23 cellular contexts compared by ENCODE assay signal in the genomic region with DNA sequence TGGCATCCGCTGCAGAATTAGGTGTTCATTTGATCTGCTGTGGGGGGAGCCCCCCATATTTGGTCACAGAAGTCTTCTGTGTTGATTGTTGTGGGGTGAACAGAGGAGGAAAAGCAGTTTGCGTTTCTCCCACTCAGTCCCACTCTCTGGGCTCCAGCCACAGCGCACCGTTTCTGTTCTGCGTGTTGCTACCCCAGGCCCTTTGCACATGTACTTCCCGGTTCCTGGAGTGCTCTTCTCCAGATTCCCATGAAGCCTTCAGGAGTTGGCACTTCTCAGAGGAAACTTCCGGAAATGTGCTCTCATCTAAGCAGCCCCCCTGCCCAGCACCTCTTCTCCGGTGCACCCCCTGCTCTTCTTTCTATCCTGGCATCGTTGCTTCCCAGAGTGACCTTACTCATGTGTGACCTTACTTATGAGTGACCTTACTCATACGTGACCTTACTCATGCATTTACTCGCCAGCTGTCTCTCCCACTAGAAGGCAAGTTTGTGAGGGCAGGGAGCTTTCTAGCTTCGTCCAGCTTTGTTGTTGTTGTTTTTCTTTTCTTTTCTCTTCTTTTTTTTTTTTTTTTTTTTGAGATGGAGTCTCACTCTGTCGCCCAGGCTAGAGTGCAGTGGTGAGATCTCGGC.
A peak's percentile ranks its signal among the peaks of the same experiment; 100 is the strongest.
DNase-seq lines count a peak whose midpoint lies in the region; ATAC-seq and TF ChIP-seq lines count a peak whose summit lies in the region.
"Had no signal": no experiment of that assay in that cellular context is flagged by ENCODE, and none has a peak within 500 bp of the region (broad histone marks: within the 10 kb centered on the region; RNA-seq: fewer than 3 reads in every experiment).

No MANE protein-coding gene starts in this region.

- no peak overlapping the region for H3K23ac ChIP-seq in mesenchymal stem cell (ENCODE audit: low read length in 2 of 2)

- H3K18ac ChIP-seq in mesenchymal stem cell (ENCODE audit: low read depth in 1 of 2, low read length in 2 of 2): peak overlapping the region; percentile 44 to 84

- peaks cover 7% of the 10 kb centered on the region for H3K36me3 Mint-ChIP-seq in natural killer cell treated with Interleukin-12 subunit alpha and Interleukin-12 subunit beta and Interleukin-15 and Interleukin-18, amount 100 ng/mL, for 72 hours
- no peaks in the 10 kb centered on the region for H3K36me3 Mint-ChIP-seq in natural killer cell
- H3K36me3 Mint-ChIP-seq in activated T-cell treated with anti-CD3 and anti-CD28 coated beads, Interleukin-2, amount 50 U/mL, for 24 hours (ENCODE audit: low read depth): peaks cover 3% of the 10 kb centered on the region
- H3K36me3 Mint-ChIP-seq: T-cell had no signal

- peaks cover 3% of the 10 kb centered on the region for H3K79me1 ChIP-seq in mesenchymal stem cell (replicated peaks; ENCODE audit: low read length, poor library complexity, severe bottlenecking)

- peak overlapping the region; percentile 48 for H4K8ac ChIP-seq in mesenchymal stem cell (ENCODE audit: low read length)

- H3K4me1 ChIP-seq in SJSA1 (replicated peaks): peaks cover 77% of the 10 kb centered on the region
- H3K4me1 ChIP-seq in mesenchymal stem cell (ENCODE audit: control insufficient read depth, insufficient read depth, low read depth, low read length): peaks cover 36% of the 10 kb centered on the region

- H3K4me3 ChIP-seq in SJSA1 (no peak overlapping the region), mesenchymal stem cell (ENCODE audit: insufficient read depth in 1 of 2, low read depth in 1 of 2, low read length in 2 of 2) (no peak overlapping the region)
- H3K4me3 ChIP-seq: PC-9 had no signal

- H3K36me3 ChIP-seq in SJSA1: no peaks in the 10 kb centered on the region
- no peaks in the 10 kb centered on the region for H3K36me3 ChIP-seq in mesenchymal stem cell (ENCODE audit: control insufficient read depth in 1 of 2, insufficient read depth in 2 of 2, low read depth in 1 of 2, low read length in 2 of 2)

- H3K27ac ChIP-seq in SJSA1 (peak overlapping the region; percentile 75), mesenchymal stem cell (ENCODE audit: low read length, poor library complexity, severe bottlenecking) (no peak overlapping the region)
- H3K27ac ChIP-seq: PC-9 had no signal

- peak; percentile 28 for DNase-seq in natural killer cell treated with Interleukin-12 subunit alpha and Interleukin-12 subunit beta and Interleukin-15 and Interleukin-18, amount 100 ng/mL, for 72 hours (ENCODE audit: low spot score)
- DNase-seq in natural killer cell (no peak), SJSA1 (ENCODE audit: low read depth in 1 of 2, low spot score in 2 of 2) (no peak), mesenchymal stem cell (no peak), OCI-M1 (lab: John Stamatoyannopoulos, UW) (no peak)
- no peak for DNase-seq in activated T-cell treated with anti-CD3 and anti-CD28 coated beads, Interleukin-2, amount 50 U/mL, for 24 hours
- DNase-seq: 8988T; CD4-positive, alpha-beta T cell; COR-L47; DMS79; HFFc6; Kasumi-1; NCI-H1694; NCI-H2081 treated with DMSO at 0.1 percent for 48 hours; NCI-H2171 treated with DMSO at 0.1 percent for 48 hours; NCI-H526 treated with DMSO at 0.1 percent for 48 hours; SIG-M5; T-cell had no signal

- no peak for ATAC-seq in natural killer cell treated with Interleukin-12 subunit alpha and Interleukin-12 subunit beta and Interleukin-15 and Interleukin-18, amount 100 ng/mL, for 72 hours
- ATAC-seq in natural killer cell (no peak), GM18909 (IDR thresholded peaks at IDR 0.05; ENCODE audit: poor library complexity, unreplicated experiment) (no peak), GM18870 (IDR thresholded peaks at IDR 0.05; ENCODE audit: unreplicated experiment) (no peak)
- ATAC-seq: SK-N-SH treated with all-trans-retinoic acid at 6 μM for 48 hours, T-cell had no signal

- H2BK120ac ChIP-seq in mesenchymal stem cell (ENCODE audit: low read depth, low read length): no peak overlapping the region

- H3K9ac ChIP-seq in mesenchymal stem cell (ENCODE audit: low read length): no peak overlapping the region

- peak overlapping the region; percentile 95 for H2AK5ac ChIP-seq in mesenchymal stem cell (ENCODE audit: low read length, severe bottlenecking)

- H3K27ac Mint-ChIP-seq in natural killer cell treated with Interleukin-12 subunit alpha and Interleukin-12 subunit beta and Interleukin-15 and Interleukin-18, amount 100 ng/mL, for 72 hours: no peak overlapping the region
- no peak overlapping the region for H3K27ac Mint-ChIP-seq in natural killer cell
- no peak overlapping the region for H3K27ac Mint-ChIP-seq in activated T-cell treated with anti-CD3 and anti-CD28 coated beads, Interleukin-2, amount 50 U/mL, for 24 hours
- H3K27ac Mint-ChIP-seq: B cell; CD4-positive, alpha-beta T cell; HFFc6 had no signal

- peak overlapping the region; percentile 14 for H4K91ac ChIP-seq in mesenchymal stem cell (ENCODE audit: low read length)

- peak overlapping the region; percentile 8 to 40 for H2BK12ac ChIP-seq in mesenchymal stem cell (ENCODE audit: low read length in 2 of 2)

- TF ChIP-seq CTCF in natural killer cell (IDR thresholded peaks at IDR 0.05): no peak

- 95% methylated on average over 11 of the region's 14 CpGs for WGBS in mesenchymal stem cell

- peaks cover 0 to 30% of the 10 kb centered on the region in 2 donors for H3K27me3 Mint-ChIP-seq in natural killer cell treated with Interleukin-12 subunit alpha and Interleukin-12 subunit beta and Interleukin-15 and Interleukin-18, amount 100 ng/mL, for 72 hours
- H3K27me3 Mint-ChIP-seq in natural killer cell (ENCODE audit: low read depth in 2 of 2): peaks cover 34 to 40% of the 10 kb centered on the region in 2 donors
- H3K27me3 Mint-ChIP-seq in activated T-cell treated with anti-CD3 and anti-CD28 coated beads, Interleukin-2, amount 50 U/mL, for 24 hours: peaks cover 30% of the 10 kb centered on the region

- H3K4me2 ChIP-seq in mesenchymal stem cell (ENCODE audit: low read length, poor library complexity, severe bottlenecking): no peak overlapping the region

- peak overlapping the region in 1 of 2 experiments; percentile 61 for H3K4ac ChIP-seq in mesenchymal stem cell (ENCODE audit: low read depth in 1 of 2, low read length in 2 of 2)

- H3K4me1 Mint-ChIP-seq in natural killer cell treated with Interleukin-12 subunit alpha and Interleukin-12 subunit beta and Interleukin-15 and Interleukin-18, amount 100 ng/mL, for 72 hours (ENCODE audit: low read depth in 2 of 2): peaks cover 33 to 44% of the 10 kb centered on the region in 2 donors
- peaks cover 14 to 18% of the 10 kb centered on the region in 2 donors for H3K4me1 Mint-ChIP-seq in natural killer cell
- peaks cover 36% of the 10 kb centered on the region for H3K4me1 Mint-ChIP-seq in activated T-cell treated with anti-CD3 and anti-CD28 coated beads, Interleukin-2, amount 50 U/mL, for 24 hours (ENCODE audit: low read depth)

- H2BK5ac ChIP-seq in mesenchymal stem cell (ENCODE audit: low read depth, low read length, poor library complexity, severe bottlenecking): peak overlapping the region; percentile 33

- intact Hi-C loops in natural killer cell (cut with micrococcal nuclease): loop anchor here (5.0 kb wide), 1 partner anchor 438 kb away; no protein-coding TSS in a partner anchor

- H3K9me3 Mint-ChIP-seq in natural killer cell treated with Interleukin-12 subunit alpha and Interleukin-12 subunit beta and Interleukin-15 and Interleukin-18, amount 100 ng/mL, for 72 hours: no peaks in the 10 kb centered on the region
- no peaks in the 10 kb centered on the region for H3K9me3 Mint-ChIP-seq in natural killer cell
- peaks cover 6% of the 10 kb centered on the region for H3K9me3 Mint-ChIP-seq in activated T-cell treated with anti-CD3 and anti-CD28 coated beads, Interleukin-2, amount 50 U/mL, for 24 hours
- H3K9me3 Mint-ChIP-seq: CD4-positive, alpha-beta T cell had no signal

- no peak overlapping the region for H2AFZ ChIP-seq in mesenchymal stem cell (ENCODE audit: low read depth, low read length)
- H2AFZ ChIP-seq: PC-9 had no signal

- H3K27me3 ChIP-seq in SJSA1 (replicated peaks) (no peaks in the 10 kb centered on the region), mesenchymal stem cell (ENCODE audit: control insufficient read depth in 1 of 2, insufficient read depth in 1 of 2, low read length in 2 of 2) (peaks cover 0 to 20% of the 10 kb centered on the region in 2 experiments)

- H3K9me3 ChIP-seq in SJSA1 (replicated peaks) (no peaks in the 10 kb centered on the region), mesenchymal stem cell (ENCODE audit: control insufficient read depth, low read length) (no peaks in the 10 kb centered on the region)

- no peak overlapping the region for H3K14ac ChIP-seq in mesenchymal stem cell (ENCODE audit: low read length in 2 of 2)

- no peak overlapping the region for H3K4me3 Mint-ChIP-seq in natural killer cell treated with Interleukin-12 subunit alpha and Interleukin-12 subunit beta and Interleukin-15 and Interleukin-18, amount 100 ng/mL, for 72 hours
- no peak overlapping the region for H3K4me3 Mint-ChIP-seq in natural killer cell
- H3K4me3 Mint-ChIP-seq in activated T-cell treated with anti-CD3 and anti-CD28 coated beads, Interleukin-2, amount 50 U/mL, for 24 hours: no peak overlapping the region
- H3K4me3 Mint-ChIP-seq: B cell; CD4-positive, alpha-beta T cell; HFFc6; T-cell had no signal

- peak overlapping the region; percentile 31 for H2BK15ac ChIP-seq in mesenchymal stem cell (ENCODE audit: low read depth, poor library complexity, severe bottlenecking)
